15 cellular contexts compared by ENCODE assay signal in the genomic region with DNA sequence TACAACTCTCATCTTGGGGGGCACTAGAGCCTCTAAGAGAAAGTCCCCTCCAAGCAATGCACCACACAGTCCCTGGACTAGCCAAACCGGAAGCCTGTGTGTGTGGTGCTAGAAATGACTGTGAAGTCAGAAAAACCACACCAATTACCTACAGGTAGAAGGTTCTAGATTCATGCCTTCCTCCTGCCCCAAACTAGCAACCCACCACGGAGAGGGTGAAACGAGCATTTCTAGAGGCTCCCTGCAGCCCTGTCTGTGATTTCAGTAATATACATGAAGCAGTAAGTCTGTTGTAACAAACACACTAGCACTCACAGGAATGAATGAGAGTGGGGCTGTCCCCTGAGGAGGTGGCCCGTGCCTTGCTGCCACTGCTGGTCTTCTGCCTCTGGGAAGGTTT. TPM values are rescaled to one million over a fixed set of nuclear protein-coding genes. Genes with fewer than 3 reads are reported as not detected.
A peak's percentile ranks its signal among the peaks of the same experiment; 100 is the strongest.
DNase-seq lines count a peak whose midpoint lies in the region; ATAC-seq and TF ChIP-seq lines count a peak whose summit lies in the region.
"Had no signal": no experiment of that assay in that cellular context is flagged by ENCODE, and none has a peak within 500 bp of the region (broad histone marks: within the 10 kb centered on the region; RNA-seq: fewer than 3 reads in every experiment).

No MANE protein-coding gene starts in this region.

- no peaks in the 10 kb centered on the region for H3K36me3 Mint-ChIP-seq in natural killer cell

- DNase-seq in GM13976 (ENCODE audit: low spot score) (peak; percentile 52), natural killer cell (no peak), T1000 (lab: John Stamatoyannopoulos, UW) (no peak), Right ventricle myocardium inferior (ENCODE audit: missing footprints) (no peak), NCI-H2227 (lab: John Stamatoyannopoulos, UW; ENCODE audit: unreplicated experiment) (no peak)
- DNase-seq: activated CD4-positive, alpha-beta T cell treated with anti-CD3 and anti-CD28 coated beads, Interleukin-2, amount 10 ng/mL, durations not matched to agents 7 days and 5 days; activated naive CD4-positive, alpha-beta T cell treated with Interleukin-2 at 50 U/mL for 16 hours; AML-193; dorsolateral prefrontal cortex; head of caudate nucleus; NCI-H524 treated with DMSO at 0.1 percent for 48 hours had no signal

- peak overlapping the region in 1 of 2 donors; percentile 13 for H3K27ac Mint-ChIP-seq in natural killer cell
- H3K27ac Mint-ChIP-seq: activated CD4-positive, alpha-beta T cell treated with anti-CD3 and anti-CD28 coated beads, Interleukin-2, amount 10 ng/mL, durations not matched to agents 7 days and 5 days; stimulated activated naive CD8-positive, alpha-beta T cell treated with anti-CD3 and anti-CD28 coated beads, Interleukin-15, Interleukin-2, amounts not matched to agents 100 ng/mL and 50 ng/mL, for 24 hours had no signal

- peaks cover 18 to 28% of the 10 kb centered on the region in 2 donors for H3K27me3 Mint-ChIP-seq in natural killer cell (ENCODE audit: low read depth in 2 of 2)

- peak overlapping the region; percentile 63 for H3K4me3 Mint-ChIP-seq in natural killer cell
- H3K4me3 Mint-ChIP-seq: activated CD4-positive, alpha-beta T cell treated with anti-CD3 and anti-CD28 coated beads, Interleukin-2, amount 10 ng/mL, durations not matched to agents 7 days and 5 days; stimulated activated naive CD8-positive, alpha-beta T cell treated with anti-CD3 and anti-CD28 coated beads, Interleukin-15, Interleukin-2, amounts not matched to agents 100 ng/mL and 50 ng/mL, for 24 hours had no signal

- TF ChIP-seq CTCF in GM13976 (IDR thresholded peaks at IDR 0.05; ENCODE audit: borderline replicate concordance, control extremely low read depth, extremely low read depth, insufficient read depth, missing control alignments): no peak
- no peak for TF ChIP-seq CTCF in natural killer cell (IDR thresholded peaks at IDR 0.05)

- intact Hi-C loops in natural killer cell (cut with micrococcal nuclease): no loop called here
- intact Hi-C loops in Right ventricle myocardium inferior (cut with DNase I): no loop called here

- H3K4me1 Mint-ChIP-seq in natural killer cell: peaks cover 41 to 49% of the 10 kb centered on the region in 2 donors

- ATAC-seq in GM21390 (IDR thresholded peaks at IDR 0.05; ENCODE audit: unreplicated experiment) (peak; percentile 43), HG03196 (IDR thresholded peaks at IDR 0.05; ENCODE audit: unreplicated experiment) (peak; percentile 38), natural killer cell (peak; percentile 30 to 62 (median 44)), HG03025 (IDR thresholded peaks at IDR 0.05; ENCODE audit: low FRiP score, unreplicated experiment) (no peak), Right ventricle myocardium inferior (no peak)

- no peaks in the 10 kb centered on the region for H3K9me3 Mint-ChIP-seq in natural killer cell
- H3K9me3 Mint-ChIP-seq: activated CD4-positive, alpha-beta T cell treated with anti-CD3 and anti-CD28 coated beads, Interleukin-2, amount 10 ng/mL, durations not matched to agents 7 days and 5 days; stimulated activated naive CD8-positive, alpha-beta T cell treated with anti-CD3 and anti-CD28 coated beads, Interleukin-15, Interleukin-2, amounts not matched to agents 100 ng/mL and 50 ng/mL, for 24 hours had no signal

- in situ Hi-C loops in GM13976 (cut with MboI; ENCODE audit: low sequenced_read_pairs, unreplicated experiment): loop anchor here (25.0 kb wide), 1 partner anchor 372 kb away; no protein-coding TSS in a partner anchor

RNA-seq across cellular contexts. Expression of gene ZFHX3, which starts 13.6 kb away (rescaled TPM):
- 1 to 10 TPM; 5.8 to 7.8 (median 7.5) TPM for total RNA-seq in natural killer cell
- total RNA-seq in Right ventricle myocardium inferior: 8.4 TPM

Comparison
In these comparisons a context has a peak if more than half of its experiments do, and no peak if none do; other contexts are left out.
1. ATAC-seq: peak in GM21390 (single experiment), HG03196 (single experiment) and natural killer cell (3 of 3); none in HG03025 (single experiment) and Right ventricle myocardium inferior (single experiment).